In the genomic region with DNA sequence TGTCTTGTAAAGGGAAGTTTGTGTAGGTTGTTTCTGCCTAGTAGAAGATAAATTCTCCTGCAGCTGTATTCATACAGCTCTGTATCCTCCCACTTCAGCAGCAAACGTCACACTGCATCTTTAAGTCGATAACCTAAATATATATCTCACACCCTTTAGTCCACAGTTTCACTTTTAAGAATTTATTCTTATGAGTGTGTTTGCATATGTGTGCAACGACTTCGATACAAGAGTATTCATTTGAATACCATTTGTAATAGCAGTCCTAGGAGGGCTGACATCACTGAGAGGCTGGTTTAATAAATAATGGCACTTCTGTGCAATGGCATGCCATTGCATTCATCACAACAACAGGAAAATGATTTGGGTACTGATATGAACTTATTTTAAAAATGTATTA, we compare ENCODE assay signal across 14 cellular contexts.
DNase-seq lines count a peak whose midpoint lies in the region; ATAC-seq lines count a peak whose summit lies in the region.
"Had no signal": no experiment of that assay in that cellular context is flagged by ENCODE, and none has a peak within 500 bp of the region (broad histone marks: within the 10 kb centered on the region; RNA-seq: fewer than 3 reads in every experiment).

No MANE protein-coding gene starts in this region.

- H3K9me3 Mint-ChIP-seq in activated CD8-positive, alpha-beta memory T cell treated with anti-CD3 and anti-CD28 coated beads, Interleukin-2, amount 10 ng/mL, durations not matched to agents 7 days and 5 days (ENCODE audit: low read depth), result no peaks in the 10 kb centered on the region
- no peaks in the 10 kb centered on the region for H3K9me3 Mint-ChIP-seq in stimulated activated memory B cell treated with anti-CD40 and anti-IgM and Interleukin-4, amounts not matched to agents 10 μg/mL and 1 μg/mL and 100 μg/mL, for 72 hours

- no peaks in the 10 kb centered on the region for H3K27me3 Mint-ChIP-seq in activated CD8-positive, alpha-beta memory T cell treated with anti-CD3 and anti-CD28 coated beads, Interleukin-2, amount 10 ng/mL, durations not matched to agents 7 days and 5 days
- H3K27me3 Mint-ChIP-seq in stimulated activated memory B cell treated with anti-CD40 and anti-IgM and Interleukin-4, amounts not matched to agents 10 μg/mL and 1 μg/mL and 100 μg/mL, for 72 hours, result no peaks in the 10 kb centered on the region

- CTCF ChIA-PET in activated CD8-positive, alpha-beta memory T cell treated with anti-CD3 and anti-CD28 coated beads, Interleukin-2, amount 10 ng/mL, durations not matched to agents 7 days and 5 days (lab: Charles Lee), result interaction anchor here (0.6 kb wide), 2 partner anchors 12 to 42 kb away, joined by 3 to 4 read pairs; no protein-coding TSS in a partner anchor

- ATAC-seq in activated CD8-positive, alpha-beta memory T cell treated with anti-CD3 and anti-CD28 coated beads, Interleukin-2, amount 10 ng/mL, durations not matched to agents 7 days and 5 days, result peak; percentile 51
- ATAC-seq in GM21737 (IDR thresholded peaks at IDR 0.05; ENCODE audit: unreplicated experiment) (peak; percentile 49), HG03378 (IDR thresholded peaks at IDR 0.05; ENCODE audit: unreplicated experiment) (peak; percentile 79), HG02970 (IDR thresholded peaks at IDR 0.05; ENCODE audit: low FRiP score, unreplicated experiment) (no peak)
- ATAC-seq in stimulated activated memory B cell treated with anti-CD40 and anti-IgM and Interleukin-4, amounts not matched to agents 10 μg/mL and 1 μg/mL and 100 μg/mL, for 72 hours, result peak; percentile 60

- H3K4me1 Mint-ChIP-seq in activated CD8-positive, alpha-beta memory T cell treated with anti-CD3 and anti-CD28 coated beads, Interleukin-2, amount 10 ng/mL, durations not matched to agents 7 days and 5 days, result peaks cover 10% of the 10 kb centered on the region
- H3K4me1 Mint-ChIP-seq in stimulated activated memory B cell treated with anti-CD40 and anti-IgM and Interleukin-4, amounts not matched to agents 10 μg/mL and 1 μg/mL and 100 μg/mL, for 72 hours, result peaks cover 49% of the 10 kb centered on the region

- DNase-seq in activated CD8-positive, alpha-beta memory T cell treated with anti-CD3 and anti-CD28 coated beads, Interleukin-2, amount 10 ng/mL, durations not matched to agents 7 days and 5 days, result no peak
- DNase-seq in activated CD8-positive, alpha-beta memory T cell treated with anti-CD3 and anti-CD28 coated beads for 24 hours, result no peak
- DNase-seq in NCI-H2171 (lab: John Stamatoyannopoulos, UW) (no peak), NCI-H1436 treated with DMSO at 0.1 percent for 48 hours (lab: John Stamatoyannopoulos, UW) (no peak)
- DNase-seq: brain microvascular endothelial cell; DND-41; MM.1S; stimulated activated CD4-positive, alpha-beta T cell treated with anti-CD3 and anti-CD28 coated beads, Interleukin-4, amount 100 ng/mL, for 1 hour; T-helper 1 cell; upper lobe of left lung had no signal

- no peak overlapping the region for H3K4me3 Mint-ChIP-seq in activated CD8-positive, alpha-beta memory T cell treated with anti-CD3 and anti-CD28 coated beads, Interleukin-2, amount 10 ng/mL, durations not matched to agents 7 days and 5 days
- H3K4me3 Mint-ChIP-seq in stimulated activated memory B cell treated with anti-CD40 and anti-IgM and Interleukin-4, amounts not matched to agents 10 μg/mL and 1 μg/mL and 100 μg/mL, for 72 hours, result no peak overlapping the region

- no peaks in the 10 kb centered on the region for H3K36me3 Mint-ChIP-seq in activated CD8-positive, alpha-beta memory T cell treated with anti-CD3 and anti-CD28 coated beads, Interleukin-2, amount 10 ng/mL, durations not matched to agents 7 days and 5 days
- no peaks in the 10 kb centered on the region for H3K36me3 Mint-ChIP-seq in stimulated activated memory B cell treated with anti-CD40 and anti-IgM and Interleukin-4, amounts not matched to agents 10 μg/mL and 1 μg/mL and 100 μg/mL, for 72 hours

- no peak overlapping the region for H3K27ac Mint-ChIP-seq in activated CD8-positive, alpha-beta memory T cell treated with anti-CD3 and anti-CD28 coated beads, Interleukin-2, amount 10 ng/mL, durations not matched to agents 7 days and 5 days
- peak overlapping the region; percentile 11 for H3K27ac Mint-ChIP-seq in stimulated activated memory B cell treated with anti-CD40 and anti-IgM and Interleukin-4, amounts not matched to agents 10 μg/mL and 1 μg/mL and 100 μg/mL, for 72 hours
